ENCODE assay signal across 25 cellular contexts in genomic region chr12:104355630-104356029, GRCh38. TPM values are rescaled to one million over a fixed set of nuclear protein-coding genes. Genes with fewer than 3 reads are reported as not detected.
DNase-seq lines count a peak whose midpoint lies in the region; ATAC-seq, FAIRE-seq and TF ChIP-seq lines count a peak whose summit lies in the region.
"Had no signal": no experiment of that assay in that cellular context is flagged by ENCODE, and none has a peak within 500 bp of the region (broad histone marks: within the 10 kb centered on the region; RNA-seq: fewer than 3 reads in every experiment).

No MANE protein-coding gene starts in this region.

- H3K9me3 ChIP-seq in A549 (peaks cover 16% of the 10 kb centered on the region), HepG2 (ENCODE audit: low read length) (no peaks in the 10 kb centered on the region)

- 45% methylated on average over 3 of the region's 3 CpGs for WGBS in A549 (ENCODE audit: missing lambda C conversion rate)
- WGBS in HepG2 (ENCODE audit: low lambda C conversion rate): 75% methylated on average over 3 of the region's 3 CpGs

- TF ChIP-seq CTCF in A549 (IDR thresholded peaks at IDR 0.05) (no peak), HepG2 (CRISPR knock-in tag; IDR thresholded peaks at IDR 0.05) (no peak)

- no peak overlapping the region for H3K4me3 ChIP-seq in A549
- H3K4me3 ChIP-seq in HepG2 (replicated peaks in 1 of 3; ENCODE audit: insufficient read depth in 1 of 3, low read depth in 2 of 3, low read length in 3 of 3): no peak overlapping the region

- no peaks in the 10 kb centered on the region for H3K79me2 ChIP-seq in HepG2 (ENCODE audit: insufficient read depth, low read length)

- no peaks in the 10 kb centered on the region for H3K27me3 ChIP-seq in HepG2 (ENCODE audit: control insufficient read depth in 1 of 2, insufficient read depth in 2 of 2, low read length in 2 of 2)

- peak overlapping the region in 1 of 2 experiments; percentile 59; a peak in 4 of 6 replicates for H3K27ac ChIP-seq in A549
- H3K27ac ChIP-seq in HepG2 (ENCODE audit: extremely low read length, insufficient read depth, low read length): no peak overlapping the region

- peak; percentile 12 to 27 for ATAC-seq in A549
- peak; percentile 15 for ATAC-seq in HepG2
- ATAC-seq in HG02970 (IDR thresholded peaks at IDR 0.05; ENCODE audit: low FRiP score, unreplicated experiment): no peak
- ATAC-seq: activated CD4-positive, alpha-beta T cell treated with anti-CD3 and anti-CD28 coated beads for 36 hours had no signal

- H2AFZ ChIP-seq in HepG2 (ENCODE audit: low read length): no peak overlapping the region

- TF ChIP-seq EP300 in A549 (IDR thresholded peaks at IDR 0.05): no peak
- TF ChIP-seq EP300 in HepG2 (IDR thresholded peaks at IDR 0.05; ENCODE audit: low read depth in 2 of 2, low read length in 2 of 2): no peak
- no peak for TF ChIP-seq EP300 in HepG2 (CRISPR knock-in tag; IDR thresholded peaks at IDR 0.05; ENCODE audit: borderline replicate concordance)

- no peak overlapping the region for H3K4me2 ChIP-seq in A549
- H3K4me2 ChIP-seq in HepG2 (ENCODE audit: low read depth, low read length): no peak overlapping the region

- TF ChIP-seq POLR2A in A549 (IDR thresholded peaks at IDR 0.05; ENCODE audit: low read length) (no peak), HepG2 (IDR thresholded peaks at IDR 0.05; ENCODE audit: insufficient read depth in 1 of 2, low read depth in 2 of 2, low read length in 2 of 2) (no peak)

- POLR2A ChIA-PET in A549 (lab: Yijun Ruan, JAX) (no interaction called here), HepG2 (lab: Yijun Ruan, JAX) (no interaction called here)

- FAIRE-seq in A549 (lab: Jason Lieb, UNC): no peak
- no peak for FAIRE-seq in HepG2 (lab: Jason Lieb, UNC)
- FAIRE-seq: bronchial epithelial cell, G401.6, GM18507, urothelium cell line had no signal

- TF ChIP-seq RAD21 in A549 (conservative IDR thresholded peaks at IDR 0.05 in 1 of 2, IDR thresholded peaks at IDR 0.05 in 1 of 2) (no peak), HepG2 (CRISPR knock-in tag; IDR thresholded peaks at IDR 0.05) (no peak)

- H3K4me1 ChIP-seq in A549 (peaks cover 67% of the 10 kb centered on the region), HepG2 (ENCODE audit: insufficient read depth, low read length) (peaks cover 6% of the 10 kb centered on the region; the same call in 1 of the 2 replicates)

- DNase-seq in A549 (ENCODE audit: low read depth in 1 of 2, low spot score in 1 of 2) (peak in 1 of 2 experiments; percentile 67), ELF-1 (ENCODE audit: low read depth, low spot score) (peak; percentile 74), HepG2 (ENCODE audit: low spot score) (no peak), NCI-H1694 treated with DMSO at 0.1 percent for 48 hours (lab: John Stamatoyannopoulos, UW) (no peak), pons (ENCODE audit: low spot score) (no peak), T1000 (lab: John Stamatoyannopoulos, UW) (no peak)
- peak; percentile 49 for DNase-seq in activated CD8-positive, alpha-beta memory T cell treated with anti-CD3 and anti-CD28 coated beads, Interleukin-2, amount 50 U/mL, for 48 hours
- DNase-seq: activated CD4-positive, alpha-beta T cell treated with anti-CD3 and anti-CD28 coated beads for 36 hours; activated effector memory CD4-positive, alpha-beta T cell treated with Interleukin-2 at 50 U/mL for 16 hours; amniotic stem cell; CD4-positive, alpha-beta T cell; glutamatergic neuron; mesenchymal stem cell; MM.1S; NCI-H1436 treated with DMSO at 0.1 percent for 48 hours; NCI-H2171; NCI-H524 treated with DMSO at 0.1 percent for 48 hours; retina; RPMI8226; stimulated activated CD4-positive, alpha-beta T cell treated with anti-CD3 and anti-CD28 coated beads, Interleukin-12 subunit alpha, Interleukin-12 subunit beta, amount 100 ng/mL, for 4 hours had no signal

- H3K9ac ChIP-seq in HepG2 (ENCODE audit: insufficient read depth, low read depth, low read length): no peak overlapping the region

- intact Hi-C loops in HepG2 (cut with micrococcal nuclease; ENCODE audit: unreplicated experiment): no loop called here

- no TSS peak for BruUV-seq in HepG2 (replicated peaks; lab: Mats Ljungman, UMichigan)

- in situ Hi-C loops in HepG2 (cut with HindIII; ENCODE audit: extremely low pct_ligation_motif_present, low pct_unique_long_range_greater_than_20kb): loop anchor here (5.0 kb wide), 1 partner anchor 153 kb away; no protein-coding TSS in a partner anchor

- peaks cover 4 to 13% of the 10 kb centered on the region in 2 experiments; a peak in 4 of 5 replicates for H3K36me3 ChIP-seq in HepG2 (replicated peaks in 1 of 2; ENCODE audit: control insufficient read depth in 1 of 2, insufficient read depth in 2 of 2, low read length in 2 of 2)

- H4K20me1 ChIP-seq in HepG2 (ENCODE audit: insufficient read depth, low read length): peaks cover 6% of the 10 kb centered on the region; the same call in 1 of the 2 replicates

- CTCF ChIA-PET in A549 (lab: Yijun Ruan, JAX): interaction anchor here (1.3 kb wide), 1 partner anchor 154 kb away, joined by 3 read pairs; no protein-coding TSS in a partner anchor
- CTCF ChIA-PET in HepG2 (lab: Yijun Ruan, JAX; ENCODE audit: low intra/inter-chr PET ratio, low total read pairs): no interaction called here

TF ChIP-seq in A549, 52 proteins besides CTCF, POLR2A, EP300 and RAD21 (continues in another document):
- TF ChIP-seq FOSL2 (IDR thresholded peaks at IDR 0.05): no peak
- TF ChIP-seq FOSL2 (CRISPR knock-in tag; IDR thresholded peaks at IDR 0.05): peak; percentile 71
- no peak for TF ChIP-seq BHLHE40 (IDR thresholded peaks at IDR 0.05; ENCODE audit: low read depth, low read length)
- peak; percentile 82 for TF ChIP-seq ZSCAN20 (CRISPR knock-in tag; IDR thresholded peaks at IDR 0.05)
- TF ChIP-seq FOSB (CRISPR knock-in tag; IDR thresholded peaks at IDR 0.05): peak; percentile 99
- TF ChIP-seq ZC3H11A (IDR thresholded peaks at IDR 0.05): no peak; the same call in 1 of the 2 replicates
- TF ChIP-seq ATOH8 (CRISPR knock-in tag; IDR thresholded peaks at IDR 0.05; ENCODE audit: low read depth): peak; percentile 97
- peak; percentile 99 for TF ChIP-seq TFCP2L1 (CRISPR knock-in tag; IDR thresholded peaks at IDR 0.05)

TF ChIP-seq in HepG2, 621 proteins besides CTCF, POLR2A, EP300 and RAD21:
- TF ChIP-seq RBM22 (optimal IDR thresholded peaks at IDR 0.05; ENCODE audit: low read length) (peak; percentile 33), ISL2 (CRISPR knock-in tag; IDR thresholded peaks at IDR 0.05) (no peak), ZMAT3 (CRISPR knock-in tag; conservative IDR thresholded peaks at IDR 0.05) (no peak), SNRNP70 (IDR thresholded peaks at IDR 0.05; ENCODE audit: low read depth, low read length) (no peak), POLR2G (IDR thresholded peaks at IDR 0.05; ENCODE audit: low read depth, low read length) (0 out of 2 replicates have a peak, but pooled peaks have one; percentile 24)

RNA-seq across cellular contexts. Expression of gene EID3, which starts 52.1 kb away (rescaled TPM):
- polyA plus RNA-seq in A549 (2011; rRNA removed) (9.3 and 12.2 TPM in 2 replicates), A549 (2017; fragmentation: RNase III; extraction: RNeasy Plus Mini Kit Qiagen cat#74134 plus additional on column Dnase treatment) (6.8 to 7.5 TPM (median 6.9 TPM) in 3 replicates), HepG2 (2011; rRNA removed) (0.38 and 0.56 TPM in 2 replicates)
- 7.2 and 10.3 TPM in 2 replicates for polyA plus RNA-seq in A549 (2012; cell fraction: cytosol; rRNA removed)
- polyA plus RNA-seq in A549 (2012; cell fraction: nucleus; rRNA removed): 50.2 and 53.0 TPM in 2 replicates
- 20.7 and 22.7 TPM in 2 replicates for polyA minus RNA-seq in A549 (2011; rRNA and poly(A)+ RNA removed)
- 0.27 and 4.5 TPM in 2 replicates for total RNA-seq in HepG2 (2016; rRNA removed; fragmentation: Illumina TruSeq; extraction: Trizol)
- total RNA-seq in HepG2 (2016; cell fraction: cytosol; rRNA removed; fragmentation: Illumina TruSeq; extraction: Trizol; ENCODE audit: low read depth): 0.20 TPM in 1 of 2 replicates, not detected in the other
- 0.37 and 4.2 TPM in 2 replicates for total RNA-seq in HepG2 (2016; cell fraction: insoluble cytoplasmic fraction; rRNA removed; fragmentation: Illumina TruSeq; extraction: Trizol)
- total RNA-seq in HepG2 (2016; cell fraction: membrane; rRNA removed; fragmentation: Illumina TruSeq; extraction: Trizol): 0.24 and 0.28 TPM in 2 replicates
- total RNA-seq in HepG2 (2016; cell fraction: nucleus; rRNA removed; fragmentation: Illumina TruSeq; extraction: Trizol): 19.9 and 21.8 TPM in 2 replicates
- polyA plus RNA-seq in HepG2 (2011; cell fraction: cytosol; rRNA removed): not detected in 2 replicates
- polyA plus RNA-seq in HepG2 (2011; cell fraction: nucleus; rRNA removed): 2.2 and 2.8 TPM in 2 replicates
- 0.13 and 0.39 TPM in 2 replicates for polyA plus RNA-seq in HepG2 (2012)
- polyA plus RNA-seq in HepG2 (2016; cell fraction: cytosol; fragmentation: Illumina TruSeq; extraction: Trizol; ENCODE audit: low read depth): 0.07 TPM in 1 of 2 replicates, not detected in the other
- 0.21 TPM in 1 of 2 replicates, not detected in the other for polyA plus RNA-seq in HepG2 (2016; cell fraction: insoluble cytoplasmic fraction; fragmentation: Illumina TruSeq; extraction: Trizol; ENCODE audit: low read depth)
- polyA plus RNA-seq in HepG2 (2016; cell fraction: membrane; fragmentation: Illumina TruSeq; extraction: Trizol; ENCODE audit: low read depth): not detected in 2 replicates
- polyA plus RNA-seq in HepG2 (2016; cell fraction: nucleus; fragmentation: Illumina TruSeq; extraction: Trizol; ENCODE audit: insufficient read depth, low read depth): 5.1 and 5.3 TPM in 2 replicates
- 3.3 and 7.0 TPM in 2 replicates for polyA minus RNA-seq in HepG2 (2011; rRNA and poly(A)+ RNA removed; ENCODE audit: low replicate concordance)
- not detected in 2 replicates for polyA minus RNA-seq in HepG2 (2011; cell fraction: cytosol; rRNA and poly(A)+ RNA removed)
- polyA minus RNA-seq in HepG2 (2011; cell fraction: nucleus; rRNA and poly(A)+ RNA removed): 26.4 and 27.4 TPM in 2 replicates

Comparison
In these comparisons a context has a peak if more than half of its experiments do, and no peak if none do; other contexts are left out.
1. DNase-seq: peak in ELF-1 (single experiment) and activated CD8-positive, alpha-beta memory T cell treated with anti-CD3 and anti-CD28 coated beads, Interleukin-2, amount 50 U/mL, for 48 hours (single experiment); none in HepG2 (single experiment), NCI-H1694 treated with DMSO at 0.1 percent for 48 hours (single experiment), pons (single experiment) and T1000 (single experiment).
2. Of the 38 proteins assayed by ChIP-seq in both HepG2 and A549: peak only in HepG2: none; only in A549: HMGXB4, HOXA7, MAX, POLR2AphosphoS2, TP53 and ZSCAN20; in both: none; in neither: 30; mixed calls (peak in some experiments, not most) for 2.